Comparison of ENCODE assay signal across 1 cellular context in the genomic region with DNA sequence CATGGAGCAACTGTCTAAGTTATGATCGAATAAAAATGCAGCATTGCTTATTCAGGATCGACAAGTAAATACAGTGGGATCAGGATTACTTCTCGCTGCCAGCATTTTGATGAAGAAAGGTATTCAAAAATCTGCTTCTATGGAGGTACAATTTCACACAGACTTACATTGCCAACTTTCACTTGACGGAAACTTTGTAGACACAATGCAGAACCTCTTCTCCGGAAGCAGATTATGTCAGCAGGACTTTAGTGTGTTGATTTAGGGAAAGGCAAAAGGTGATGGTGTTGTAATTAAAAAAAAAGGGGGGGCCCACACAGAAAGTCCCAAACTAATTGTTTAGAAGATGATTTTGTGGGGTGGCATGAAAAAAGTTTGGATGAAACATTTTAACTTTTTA.
TF ChIP-seq lines count a peak whose summit lies in the region.

No MANE protein-coding gene starts in this region.

TF ChIP-seq in HCT116, 20 proteins besides CTCF, POLR2A, EP300 and RAD21:
- TF ChIP-seq, protein P1, sequence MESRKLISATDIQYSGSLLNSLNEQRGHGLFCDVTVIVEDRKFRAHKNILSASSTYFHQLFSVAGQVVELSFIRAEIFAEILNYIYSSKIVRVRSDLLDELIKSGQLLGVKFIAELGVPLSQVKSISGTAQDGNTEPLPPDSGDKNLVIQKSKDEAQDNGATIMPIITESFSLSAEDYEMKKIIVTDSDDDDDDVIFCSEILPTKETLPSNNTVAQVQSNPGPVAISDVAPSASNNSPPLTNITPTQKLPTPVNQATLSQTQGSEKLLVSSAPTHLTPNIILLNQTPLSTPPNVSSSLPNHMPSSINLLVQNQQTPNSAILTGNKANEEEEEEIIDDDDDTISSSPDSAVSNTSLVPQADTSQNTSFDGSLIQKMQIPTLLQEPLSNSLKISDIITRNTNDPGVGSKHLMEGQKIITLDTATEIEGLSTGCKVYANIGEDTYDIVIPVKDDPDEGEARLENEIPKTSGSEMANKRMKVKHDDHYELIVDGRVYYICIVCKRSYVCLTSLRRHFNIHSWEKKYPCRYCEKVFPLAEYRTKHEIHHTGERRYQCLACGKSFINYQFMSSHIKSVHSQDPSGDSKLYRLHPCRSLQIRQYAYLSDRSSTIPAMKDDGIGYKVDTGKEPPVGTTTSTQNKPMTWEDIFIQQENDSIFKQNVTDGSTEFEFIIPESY (IDR thresholded peaks at IDR 0.05; ENCODE audit: extremely low read depth, insufficient replicate concordance, low read length): no peak
- TF ChIP-seq SRF (IDR thresholded peaks at IDR 0.05; ENCODE audit: low read depth): no peak
- no peak for TF ChIP-seq CBX3 (IDR thresholded peaks at IDR 0.05; ENCODE audit: low read depth)
- TF ChIP-seq, protein P2, sequence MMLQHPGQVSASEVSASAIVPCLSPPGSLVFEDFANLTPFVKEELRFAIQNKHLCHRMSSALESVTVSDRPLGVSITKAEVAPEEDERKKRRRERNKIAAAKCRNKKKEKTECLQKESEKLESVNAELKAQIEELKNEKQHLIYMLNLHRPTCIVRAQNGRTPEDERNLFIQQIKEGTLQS (IDR thresholded peaks at IDR 0.05): no peak
- TF ChIP-seq, protein P3, sequence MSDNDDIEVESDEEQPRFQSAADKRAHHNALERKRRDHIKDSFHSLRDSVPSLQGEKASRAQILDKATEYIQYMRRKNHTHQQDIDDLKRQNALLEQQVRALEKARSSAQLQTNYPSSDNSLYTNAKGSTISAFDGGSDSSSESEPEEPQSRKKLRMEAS (IDR thresholded peaks at IDR 0.05): no peak
- no peak for TF ChIP-seq SP1 (IDR thresholded peaks at IDR 0.05; ENCODE audit: low read depth)
- no peak for TF ChIP-seq EZH2phosphoT487 (IDR thresholded peaks at IDR 0.05; ENCODE audit: borderline replicate concordance)
- TF ChIP-seq CEBPB (IDR thresholded peaks at IDR 0.05; ENCODE audit: low read depth): no peak
- TF ChIP-seq ZNF274 (IDR thresholded peaks at IDR 0.05; ENCODE audit: low read depth, low read length): no peak
- TF ChIP-seq TCF7L2 (IDR thresholded peaks at IDR 0.05; ENCODE audit: borderline replicate concordance, extremely low read depth, insufficient read depth, insufficient read length): no peak
- no peak for TF ChIP-seq ELF1 (IDR thresholded peaks at IDR 0.05; ENCODE audit: borderline replicate concordance, low read depth)
- TF ChIP-seq JUND (IDR thresholded peaks at IDR 0.05): no peak
- no peak for TF ChIP-seq ZFX (IDR thresholded peaks at IDR 0.05)
- TF ChIP-seq FOSL1 (IDR thresholded peaks at IDR 0.05; ENCODE audit: low read depth): no peak
- no peak for TF ChIP-seq EZH2 (IDR thresholded peaks at IDR 0.05)
- TF ChIP-seq, protein P4, sequence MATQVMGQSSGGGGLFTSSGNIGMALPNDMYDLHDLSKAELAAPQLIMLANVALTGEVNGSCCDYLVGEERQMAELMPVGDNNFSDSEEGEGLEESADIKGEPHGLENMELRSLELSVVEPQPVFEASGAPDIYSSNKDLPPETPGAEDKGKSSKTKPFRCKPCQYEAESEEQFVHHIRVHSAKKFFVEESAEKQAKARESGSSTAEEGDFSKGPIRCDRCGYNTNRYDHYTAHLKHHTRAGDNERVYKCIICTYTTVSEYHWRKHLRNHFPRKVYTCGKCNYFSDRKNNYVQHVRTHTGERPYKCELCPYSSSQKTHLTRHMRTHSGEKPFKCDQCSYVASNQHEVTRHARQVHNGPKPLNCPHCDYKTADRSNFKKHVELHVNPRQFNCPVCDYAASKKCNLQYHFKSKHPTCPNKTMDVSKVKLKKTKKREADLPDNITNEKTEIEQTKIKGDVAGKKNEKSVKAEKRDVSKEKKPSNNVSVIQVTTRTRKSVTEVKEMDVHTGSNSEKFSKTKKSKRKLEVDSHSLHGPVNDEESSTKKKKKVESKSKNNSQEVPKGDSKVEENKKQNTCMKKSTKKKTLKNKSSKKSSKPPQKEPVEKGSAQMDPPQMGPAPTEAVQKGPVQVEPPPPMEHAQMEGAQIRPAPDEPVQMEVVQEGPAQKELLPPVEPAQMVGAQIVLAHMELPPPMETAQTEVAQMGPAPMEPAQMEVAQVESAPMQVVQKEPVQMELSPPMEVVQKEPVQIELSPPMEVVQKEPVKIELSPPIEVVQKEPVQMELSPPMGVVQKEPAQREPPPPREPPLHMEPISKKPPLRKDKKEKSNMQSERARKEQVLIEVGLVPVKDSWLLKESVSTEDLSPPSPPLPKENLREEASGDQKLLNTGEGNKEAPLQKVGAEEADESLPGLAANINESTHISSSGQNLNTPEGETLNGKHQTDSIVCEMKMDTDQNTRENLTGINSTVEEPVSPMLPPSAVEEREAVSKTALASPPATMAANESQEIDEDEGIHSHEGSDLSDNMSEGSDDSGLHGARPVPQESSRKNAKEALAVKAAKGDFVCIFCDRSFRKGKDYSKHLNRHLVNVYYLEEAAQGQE (IDR thresholded peaks at IDR 0.05; ENCODE audit: low read depth): no peak
- no peak for TF ChIP-seq SIN3A (IDR thresholded peaks at IDR 0.05; ENCODE audit: low read depth)
- TF ChIP-seq YY1 (IDR thresholded peaks at IDR 0.05; ENCODE audit: extremely low read depth, insufficient replicate concordance, low read depth, low read length): no peak
